In the genomic region with DNA sequence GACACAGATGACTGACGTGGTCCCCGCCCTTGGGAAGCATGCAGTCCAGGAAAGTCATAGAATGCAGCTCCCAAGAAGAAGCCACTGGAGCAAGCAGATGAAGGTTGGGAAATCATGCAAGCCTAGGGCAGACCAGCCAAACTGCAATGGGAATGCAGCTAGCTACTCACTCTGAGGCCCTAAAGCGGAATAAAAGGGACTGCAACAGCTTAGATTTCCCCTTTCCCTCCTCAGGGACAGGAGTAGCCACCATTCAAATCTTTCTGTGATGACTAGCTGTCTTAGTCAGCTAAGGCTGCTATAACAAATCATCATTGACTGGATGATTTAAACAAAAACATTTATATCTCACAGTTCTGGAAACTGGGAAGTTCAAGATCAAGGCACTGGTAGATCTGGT, we compare ENCODE assay signal across 22 cellular contexts.
DNase-seq lines count a peak whose midpoint lies in the region; ATAC-seq, FAIRE-seq and TF ChIP-seq lines count a peak whose summit lies in the region.
"Had no signal": no experiment of that assay in that cellular context is flagged by ENCODE, and none has a peak within 500 bp of the region (broad histone marks: within the 10 kb centered on the region; RNA-seq: fewer than 3 reads in every experiment).

No MANE protein-coding gene starts in this region.

- no peak for TF ChIP-seq CTCF in HepG2 (CRISPR knock-in tag; IDR thresholded peaks at IDR 0.05)
- TF ChIP-seq CTCF in H9 (conservative IDR thresholded peaks at IDR 0.05) = no peak

- peaks cover 28% of the 10 kb centered on the region for H3K9me3 ChIP-seq in HepG2 (ENCODE audit: low read length)
- peaks cover 4% of the 10 kb centered on the region for H3K9me3 ChIP-seq in SJCRH30 (replicated peaks)
- H3K9me3 ChIP-seq in H9 (ENCODE audit: control insufficient read depth, low read depth, low read length) = no peaks in the 10 kb centered on the region

- no peak overlapping the region for H3K14ac ChIP-seq in H9 (ENCODE audit: insufficient read depth, low read length)

- H2BK120ac ChIP-seq in H9 (ENCODE audit: low read depth, low read length, poor library complexity, severe bottlenecking) = no peak overlapping the region

- H3K36me3 ChIP-seq in HepG2 (replicated peaks in 1 of 2; ENCODE audit: control insufficient read depth in 1 of 2, insufficient read depth in 2 of 2, low read length in 2 of 2) (no peaks in the 10 kb centered on the region), SJCRH30 (no peaks in the 10 kb centered on the region)

- H2BK20ac ChIP-seq in H9 (ENCODE audit: low read depth, low read length, poor library complexity, severe bottlenecking) = no peak overlapping the region

- no peak overlapping the region for H4K8ac ChIP-seq in H9 (replicated peaks; ENCODE audit: insufficient read length, low read depth, low read length)

- no peak overlapping the region for H3K18ac ChIP-seq in H9 (ENCODE audit: insufficient read length, low read depth, low read length)

- H3K9ac ChIP-seq in HepG2 (ENCODE audit: insufficient read depth, low read depth, low read length) (no peak overlapping the region), H9 (ENCODE audit: extremely low read depth, insufficient read length, low read length) (no peak overlapping the region)
- H3K9ac ChIP-seq: SK-N-SH had no signal

- no peak overlapping the region for H3K4ac ChIP-seq in H9 (ENCODE audit: low read depth, low read length)

- H3K27ac ChIP-seq in epithelial cell of prostate = peak overlapping the region; percentile 39
- no peak overlapping the region for H3K27ac ChIP-seq in HepG2 (ENCODE audit: extremely low read length, insufficient read depth, low read length)
- no peak overlapping the region for H3K27ac ChIP-seq in SJCRH30
- no peak overlapping the region for H3K27ac ChIP-seq in H9 (ENCODE audit: insufficient read length, low read depth, low read length)

- H2BK12ac ChIP-seq in H9 (ENCODE audit: insufficient read length, low read depth, low read length) = no peak overlapping the region

- no peak overlapping the region for H3T11ph ChIP-seq in H9 (ENCODE audit: low read length)

- H3K23ac ChIP-seq in H9 (ENCODE audit: insufficient read length, low read depth, low read length) = no peak overlapping the region

- H4K5ac ChIP-seq in H9 (ENCODE audit: insufficient read length, low read depth, low read length) = no peak overlapping the region

- DNase-seq in AG08395 (ENCODE audit: low spot score) = peak; percentile 34
- peak; percentile 7 for DNase-seq in HT1080 (ENCODE audit: low read depth)
- no peak for DNase-seq in epithelial cell of prostate (ENCODE audit: low read depth, low spot score)
- peak; percentile 4 for DNase-seq in iris pigment epithelial cell (ENCODE audit: low read depth)
- no peak for DNase-seq in HepG2 (ENCODE audit: low spot score)
- DNase-seq in SJCRH30 = no peak
- no peak for DNase-seq in H9
- no peak for DNase-seq in HCEC 1CT
- DNase-seq: 8988T; Caco-2; CD4-positive, alpha-beta T cell; GOT3; Kasumi-1; NCI-H1105; NCI-H1694 treated with DMSO at 0.1 percent for 48 hours; NCI-H510A; NCI-H774; SHP77; SK-N-SH had no signal

- H3K79me1 ChIP-seq in H9 (ENCODE audit: insufficient read depth, low read depth, low read length, poor library complexity, severe bottlenecking) = no peaks in the 10 kb centered on the region

- CTCF ChIA-PET in HepG2 (lab: Yijun Ruan, JAX; ENCODE audit: low intra/inter-chr PET ratio, low total read pairs) = no interaction called here

- WGBS in HepG2 (ENCODE audit: low lambda C conversion rate) = 7% methylated on average over 3 of the region's 3 CpGs
- no CpG with 5 or more reads among the region's 3 CpGs for WGBS in H9 (ENCODE audit: extremely low coverage, insufficient read length, low lambda C conversion rate)

- H4K20me1 ChIP-seq in HepG2 (ENCODE audit: insufficient read depth, low read length) (no peaks in the 10 kb centered on the region), H9 (ENCODE audit: control insufficient read depth, insufficient read depth, insufficient read length) (no peaks in the 10 kb centered on the region)

- H3K4me1 Mint-ChIP-seq in H9 = no peaks in the 10 kb centered on the region

- H3K4me3 ChIP-seq in HepG2 (replicated peaks in 1 of 3; ENCODE audit: insufficient read depth in 1 of 3, low read depth in 2 of 3, low read length in 3 of 3) (no peak overlapping the region), SJCRH30 (no peak overlapping the region)
- H3K4me3 ChIP-seq: GM12878 had no signal

- no peak overlapping the region for H2BK15ac ChIP-seq in H9 (ENCODE audit: low read depth, low read length)

- no TSS peak for BruUV-seq in HepG2 (replicated peaks; lab: Mats Ljungman, UMichigan)

- no peak overlapping the region for H3K4me2 ChIP-seq in HepG2 (ENCODE audit: low read depth, low read length)
- H3K4me2 ChIP-seq in H9 (ENCODE audit: insufficient read depth, insufficient read length, low read length) = no peak overlapping the region
- H3K4me2 ChIP-seq: SK-N-SH had no signal

- ATAC-seq in HepG2 = no peak
- ATAC-seq: GM12878 had no signal

- peaks cover 2% of the 10 kb centered on the region in 2 experiments; a peak in 3 of 5 replicates for H3K9me3 Mint-ChIP-seq in H9

- no peak overlapping the region for H3K56ac ChIP-seq in H9 (ENCODE audit: insufficient read length, low read depth, low read length)

- no peak for TF ChIP-seq RAD21 in HepG2 (CRISPR knock-in tag; IDR thresholded peaks at IDR 0.05)

- peaks cover 3% of the 10 kb centered on the region for H3K27me3 Mint-ChIP-seq in H9 (ENCODE audit: low read depth)

- no peak for TF ChIP-seq EP300 in HepG2 (IDR thresholded peaks at IDR 0.05; ENCODE audit: low read depth in 2 of 2, low read length in 2 of 2)
- no peak for TF ChIP-seq EP300 in HepG2 (CRISPR knock-in tag; IDR thresholded peaks at IDR 0.05; ENCODE audit: borderline replicate concordance)

- H3K27ac Mint-ChIP-seq in H9 = no peak overlapping the region
- H3K27ac Mint-ChIP-seq: CD4-positive, alpha-beta T cell had no signal

- no peaks in the 10 kb centered on the region for H3K36me3 Mint-ChIP-seq in H9 (ENCODE audit: insufficient read depth in 1 of 3, low read depth in 3 of 3)

- in situ Hi-C loops in HepG2 (cut with HindIII; ENCODE audit: extremely low pct_ligation_motif_present, low pct_unique_long_range_greater_than_20kb) = no loop called here

- H3K27me3 ChIP-seq in HepG2 (ENCODE audit: control insufficient read depth in 1 of 2, insufficient read depth in 2 of 2, low read length in 2 of 2) = no peaks in the 10 kb centered on the region
- H3K27me3 ChIP-seq in SJCRH30 = peaks cover 11% of the 10 kb centered on the region
- H3K27me3 ChIP-seq in H9 (ENCODE audit: insufficient read depth, low read length) = no peaks in the 10 kb centered on the region

- no peaks in the 10 kb centered on the region for H3K23me2 ChIP-seq in H9 (ENCODE audit: insufficient read length, low read depth, low read length, poor library complexity, severe bottlenecking)

- H2AK5ac ChIP-seq in H9 (ENCODE audit: insufficient read length, low read length) = no peak overlapping the region

- no peak for FAIRE-seq in HepG2 (lab: Jason Lieb, UNC)
- FAIRE-seq: GM12878, GM19239, RCC 7860 had no signal

- no peak overlapping the region for H3K4me3 Mint-ChIP-seq in H9
- H3K4me3 Mint-ChIP-seq: CD4-positive, alpha-beta T cell had no signal

- H2AFZ ChIP-seq in HepG2 (ENCODE audit: low read length) (no peak overlapping the region), H9 (ENCODE audit: low read length) (no peak overlapping the region)

- POLR2A ChIA-PET in HepG2 (lab: Yijun Ruan, JAX) = no interaction called here

- H2BK5ac ChIP-seq in H9 (ENCODE audit: insufficient read length, low read length) = no peak overlapping the region

- intact Hi-C loops in HepG2 (cut with micrococcal nuclease; ENCODE audit: unreplicated experiment) = no loop called here

- H3K79me2 ChIP-seq in HepG2 (ENCODE audit: insufficient read depth, low read length) (no peaks in the 10 kb centered on the region), H9 (ENCODE audit: insufficient read depth, low read length) (no peaks in the 10 kb centered on the region)

- no peaks in the 10 kb centered on the region for H3K4me1 ChIP-seq in HepG2 (ENCODE audit: insufficient read depth, low read length)
- no peaks in the 10 kb centered on the region for H3K4me1 ChIP-seq in SJCRH30
- no peaks in the 10 kb centered on the region for H3K4me1 ChIP-seq in H9 (ENCODE audit: insufficient read depth, low read length)
- H3K4me1 ChIP-seq: Caco-2 had no signal

- H4K91ac ChIP-seq in H9 (ENCODE audit: insufficient read length, low read depth, low read length) = no peak overlapping the region

- TF ChIP-seq POLR2A in HepG2 (IDR thresholded peaks at IDR 0.05; ENCODE audit: insufficient read depth in 1 of 2, low read depth in 2 of 2, low read length in 2 of 2) = no peak

TF ChIP-seq in HepG2, 621 proteins besides CTCF, POLR2A, EP300 and RAD21:
- no peak for TF ChIP-seq ZNF549 (CRISPR knock-in tag; IDR thresholded peaks at IDR 0.05)
- TF ChIP-seq STAT5B (CRISPR knock-in tag; IDR thresholded peaks at IDR 0.05) = no peak
- no peak for TF ChIP-seq ZNF589 (CRISPR knock-in tag; conservative IDR thresholded peaks at IDR 0.05)
- TF ChIP-seq ZFY (CRISPR knock-in tag; IDR thresholded peaks at IDR 0.05) = no peak
- no peak for TF ChIP-seq ZNF780A (CRISPR knock-in tag; IDR thresholded peaks at IDR 0.05)
- TF ChIP-seq, protein P1, sequence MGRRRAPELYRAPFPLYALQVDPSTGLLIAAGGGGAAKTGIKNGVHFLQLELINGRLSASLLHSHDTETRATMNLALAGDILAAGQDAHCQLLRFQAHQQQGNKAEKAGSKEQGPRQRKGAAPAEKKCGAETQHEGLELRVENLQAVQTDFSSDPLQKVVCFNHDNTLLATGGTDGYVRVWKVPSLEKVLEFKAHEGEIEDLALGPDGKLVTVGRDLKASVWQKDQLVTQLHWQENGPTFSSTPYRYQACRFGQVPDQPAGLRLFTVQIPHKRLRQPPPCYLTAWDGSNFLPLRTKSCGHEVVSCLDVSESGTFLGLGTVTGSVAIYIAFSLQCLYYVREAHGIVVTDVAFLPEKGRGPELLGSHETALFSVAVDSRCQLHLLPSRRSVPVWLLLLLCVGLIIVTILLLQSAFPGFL (CRISPR knock-in tag; IDR thresholded peaks at IDR 0.05) = no peak
- TF ChIP-seq CBX5 (CRISPR knock-in tag; IDR thresholded peaks at IDR 0.05; ENCODE audit: borderline replicate concordance) = no peak
- no peak for TF ChIP-seq ZNF12 (CRISPR knock-in tag; IDR thresholded peaks at IDR 0.05)

Comparison
In these comparisons a context has a peak if more than half of its experiments do, and no peak if none do; other contexts are left out.
1. DNase-seq: peak in AG08395 (single experiment), HT1080 (single experiment) and iris pigment epithelial cell (single experiment); none in epithelial cell of prostate (single experiment), HepG2 (single experiment), SJCRH30 (0 of 2), H9 (single experiment) and HCEC 1CT (single experiment).